Comparison of ENCODE assay signal across 15 cellular contexts in the genomic region with DNA sequence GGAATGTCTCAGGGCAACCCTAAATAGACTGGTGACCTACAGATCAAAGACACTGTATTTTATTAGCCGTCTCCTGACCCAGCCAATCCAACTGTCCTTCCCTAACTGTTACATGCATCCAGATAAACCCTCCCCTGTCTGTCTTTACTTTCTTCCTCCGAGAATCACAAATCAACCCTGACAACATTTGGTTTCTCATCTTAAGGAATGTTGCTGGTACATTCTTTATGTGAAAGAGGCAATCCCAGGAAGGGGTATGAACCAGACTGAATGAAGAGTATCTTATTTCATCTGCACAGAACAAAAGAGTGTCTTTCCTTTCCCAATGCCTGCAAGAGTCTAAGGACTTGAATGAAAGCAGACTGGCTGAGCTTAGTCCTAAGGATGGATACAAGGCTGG.
DNase-seq lines count a peak whose midpoint lies in the region; ATAC-seq and TF ChIP-seq lines count a peak whose summit lies in the region.
"Had no signal": no experiment of that assay in that cellular context is flagged by ENCODE, and none has a peak within 500 bp of the region (broad histone marks: within the 10 kb centered on the region; RNA-seq: fewer than 3 reads in every experiment).

No MANE protein-coding gene starts in this region.

- H3K18ac ChIP-seq in IMR-90 (ENCODE audit: low read depth, low read length) (peak overlapping the region; percentile 49; the same call in 1 of the 2 replicates), mesenchymal stem cell (ENCODE audit: low read depth in 1 of 2, low read length in 2 of 2) (no peak overlapping the region)

- H3K4me3 ChIP-seq in A673 (ENCODE audit: low read depth, low read length, poor library complexity, severe bottlenecking) (no peak overlapping the region), IMR-90 (ENCODE audit: insufficient read depth, low read depth, low read length) (no peak overlapping the region), cardiac fibroblast (replicated peaks in 1 of 2; ENCODE audit: low read depth in 2 of 2, low read length in 2 of 2) (no peak overlapping the region), mesenchymal stem cell (ENCODE audit: insufficient read depth in 1 of 2, low read depth in 1 of 2, low read length in 2 of 2) (no peak overlapping the region), uterus (no peak overlapping the region)
- H3K4me3 ChIP-seq: heart left ventricle, left ventricle myocardium inferior, suprapubic skin had no signal

- peaks cover 3% of the 10 kb centered on the region for H3K4me1 ChIP-seq in A673 (ENCODE audit: insufficient read depth, low read length, poor library complexity, severe bottlenecking)
- H3K4me1 ChIP-seq in IMR-90 (ENCODE audit: control insufficient read depth, insufficient read depth, low read length): peaks cover 6% of the 10 kb centered on the region
- no peaks in the 10 kb centered on the region for H3K4me1 ChIP-seq in mesenchymal stem cell (ENCODE audit: control insufficient read depth, insufficient read depth, low read depth, low read length)
- H3K4me1 ChIP-seq in uterus: no peaks in the 10 kb centered on the region
- H3K4me1 ChIP-seq: suprapubic skin had no signal

- TF ChIP-seq POLR2A in IMR-90 (IDR thresholded peaks at IDR 0.05; ENCODE audit: low read depth, low read length): no peak
- TF ChIP-seq POLR2A in uterus (IDR thresholded peaks at IDR 0.05): no peak

- H3K23ac ChIP-seq in IMR-90 (ENCODE audit: low read depth, low read length): no peak overlapping the region
- no peak overlapping the region for H3K23ac ChIP-seq in mesenchymal stem cell (ENCODE audit: low read length in 2 of 2)

- H2AK9ac ChIP-seq in IMR-90 (replicated peaks; ENCODE audit: low read depth, low read length, poor library complexity): no peak overlapping the region

- H3K27me3 ChIP-seq in A673 (replicated peaks; ENCODE audit: insufficient read depth, low read depth, low read length, poor library complexity) (no peaks in the 10 kb centered on the region), IMR-90 (ENCODE audit: control insufficient read depth, insufficient read depth, low read length) (no peaks in the 10 kb centered on the region), mesenchymal stem cell (ENCODE audit: control insufficient read depth in 1 of 2, insufficient read depth in 1 of 2, low read length in 2 of 2) (peaks cover 0 to 17% of the 10 kb centered on the region in 2 experiments), uterus (no peaks in the 10 kb centered on the region)
- H3K27me3 ChIP-seq: heart left ventricle, suprapubic skin had no signal

- H3K36me3 ChIP-seq in A673 (ENCODE audit: insufficient read depth, low read length, poor library complexity, severe bottlenecking): no peaks in the 10 kb centered on the region
- no peaks in the 10 kb centered on the region for H3K36me3 ChIP-seq in IMR-90 (ENCODE audit: control insufficient read depth, insufficient read depth, low read length)
- H3K36me3 ChIP-seq in mesenchymal stem cell (ENCODE audit: control insufficient read depth in 1 of 2, insufficient read depth in 2 of 2, low read depth in 1 of 2, low read length in 2 of 2): no peaks in the 10 kb centered on the region
- H3K36me3 ChIP-seq in uterus: no peaks in the 10 kb centered on the region
- H3K36me3 ChIP-seq: heart left ventricle, suprapubic skin had no signal

- H3K27ac ChIP-seq in A673 (ENCODE audit: low read depth, low read length, poor library complexity, severe bottlenecking): no peak overlapping the region
- peak overlapping the region; percentile 56; the same call in 1 of the 2 replicates for H3K27ac ChIP-seq in IMR-90 (ENCODE audit: insufficient read depth, low read length)
- H3K27ac ChIP-seq in mesenchymal stem cell (ENCODE audit: low read length, poor library complexity, severe bottlenecking): peak overlapping the region; percentile 49
- no peak overlapping the region for H3K27ac ChIP-seq in uterus
- H3K27ac ChIP-seq: heart left ventricle, left ventricle myocardium inferior, suprapubic skin had no signal

- H3K9me1 ChIP-seq in IMR-90 (ENCODE audit: insufficient read depth, low read length): no peaks in the 10 kb centered on the region

- POLR2A ChIA-PET in A673 (lab: Charles Lee; ENCODE audit: low non-redundant PET) (no interaction called here), IMR-90 (lab: Charles Lee; ENCODE audit: unreplicated experiment) (no interaction called here)

- H3K79me1 ChIP-seq in IMR-90 (ENCODE audit: low read depth in 1 of 2, low read length in 2 of 2) (no peaks in the 10 kb centered on the region), mesenchymal stem cell (replicated peaks; ENCODE audit: low read length, poor library complexity, severe bottlenecking) (no peaks in the 10 kb centered on the region)

- peak; percentile 43 for DNase-seq in A673 (ENCODE audit: low spot score)
- DNase-seq in IMR-90: peak; percentile 80
- DNase-seq in cardiac fibroblast (ENCODE audit: low read depth in 2 of 2): peak; percentile 28 to 45
- peak; percentile 30 for DNase-seq in mesenchymal stem cell
- DNase-seq in NCI-H510A treated with DMSO at 0.1 percent for 48 hours (lab: John Stamatoyannopoulos, UW): no peak
- DNase-seq in activated CD8-positive, alpha-beta memory T cell treated with anti-CD3 and anti-CD28 coated beads, Interleukin-2, amount 50 U/mL, for 4 hours: no peak
- no peak for DNase-seq in uterus
- DNase-seq: heart left ventricle, left ventricle myocardium inferior, NCI-H1105, NCI-H446 treated with DMSO at 0.1 percent for 48 hours, T-helper 17 cell had no signal

- CTCF ChIA-PET in A673 (lab: Charles Lee) (no interaction called here), IMR-90 (lab: Yijun Ruan, JAX) (interaction anchor here (0.7 kb wide), 1 partner anchor 15 kb away, joined by 3 read pairs; no protein-coding TSS in a partner anchor)

- H2AFZ ChIP-seq in IMR-90 (replicated peaks; ENCODE audit: low read length, poor library complexity) (peak overlapping the region; percentile 80), mesenchymal stem cell (ENCODE audit: low read depth, low read length) (no peak overlapping the region)

- H3K4ac ChIP-seq in IMR-90 (ENCODE audit: low read depth, low read length) (peak overlapping the region; percentile 78), mesenchymal stem cell (ENCODE audit: low read depth in 1 of 2, low read length in 2 of 2) (no peak overlapping the region)

- H4K5ac ChIP-seq in IMR-90 (ENCODE audit: low read depth, low read length): no peak overlapping the region

- H4K20me1 ChIP-seq in IMR-90 (ENCODE audit: insufficient read depth, low read length): no peaks in the 10 kb centered on the region

- H3K14ac ChIP-seq in IMR-90 (replicated peaks; ENCODE audit: low read depth, low read length): no peak overlapping the region; the same call in 1 of the 2 replicates
- H3K14ac ChIP-seq in mesenchymal stem cell (ENCODE audit: low read length in 2 of 2): no peak overlapping the region

- TF ChIP-seq CTCF in A673 (conservative IDR thresholded peaks at IDR 0.05; ENCODE audit: low read depth, low read length): no peak
- TF ChIP-seq CTCF in IMR-90 (conservative IDR thresholded peaks at IDR 0.05; ENCODE audit: low read depth, low read length): no peak
- no peak for TF ChIP-seq CTCF in cardiac fibroblast (IDR thresholded peaks at IDR 0.05; ENCODE audit: low read depth, low read length)
- no peak for TF ChIP-seq CTCF in uterus (IDR thresholded peaks at IDR 0.05)

- no peak for TF ChIP-seq RAD21 in IMR-90 (IDR thresholded peaks at IDR 0.05; ENCODE audit: low read length)

- BruUV-seq in A673 (replicated peaks; lab: Mats Ljungman, UMichigan) (no TSS peak), IMR-90 (replicated peaks; lab: Mats Ljungman, UMichigan) (no TSS peak)

- H3K9ac ChIP-seq in IMR-90 (ENCODE audit: low read depth, low read length) (no peak overlapping the region), mesenchymal stem cell (ENCODE audit: low read length) (no peak overlapping the region)

- H4K91ac ChIP-seq in IMR-90 (ENCODE audit: insufficient read depth, low read depth, low read length) (peak overlapping the region; percentile 58; the same call in 1 of the 2 replicates), mesenchymal stem cell (ENCODE audit: low read length) (no peak overlapping the region)

- H2BK120ac ChIP-seq in IMR-90 (ENCODE audit: low read depth, low read length) (peak overlapping the region; percentile 87), mesenchymal stem cell (ENCODE audit: low read depth, low read length) (no peak overlapping the region)

- in situ Hi-C loops in IMR-90 (cut with MboI; ENCODE audit: low sequenced_read_pairs): no loop called here

- H4K8ac ChIP-seq in IMR-90 (ENCODE audit: low read depth in 2 of 2, low read length in 2 of 2): peak overlapping the region in 1 of 2 experiments; percentile 79; a peak in 3 of 4 replicates
- no peak overlapping the region for H4K8ac ChIP-seq in mesenchymal stem cell (ENCODE audit: low read length)

- intact Hi-C loops in A673 (cut with micrococcal nuclease; ENCODE audit: unreplicated experiment) (no loop called here), IMR-90 (cut with micrococcal nuclease) (no loop called here), uterus (cut with DNase I; ENCODE audit: low total_unique reads) (no loop called here)

- H2AK5ac ChIP-seq in IMR-90 (ENCODE audit: low read depth, low read length): no peak overlapping the region
- no peak overlapping the region for H2AK5ac ChIP-seq in mesenchymal stem cell (ENCODE audit: low read length, severe bottlenecking)

- dilution Hi-C loops in IMR-90 (cut with HindIII; ENCODE audit: low sequenced_read_pairs, unreplicated experiment): no loop called here

- peak overlapping the region; percentile 89 for H2BK20ac ChIP-seq in IMR-90 (ENCODE audit: low read depth, low read length)

- H2BK12ac ChIP-seq in mesenchymal stem cell (ENCODE audit: low read length in 2 of 2): no peak overlapping the region

- H3K4me2 ChIP-seq in IMR-90 (ENCODE audit: low read depth, low read length) (peak overlapping the region; percentile 63; the same call in 1 of the 2 replicates), mesenchymal stem cell (ENCODE audit: low read length, poor library complexity, severe bottlenecking) (no peak overlapping the region)

- peak overlapping the region; percentile 74 for H2BK5ac ChIP-seq in IMR-90 (ENCODE audit: low read depth, low read length, poor library complexity, severe bottlenecking)
- H2BK5ac ChIP-seq in mesenchymal stem cell (ENCODE audit: low read depth, low read length, poor library complexity, severe bottlenecking): no peak overlapping the region

- H3K56ac ChIP-seq in IMR-90 (ENCODE audit: extremely low read depth, insufficient read depth, low read length): no peak overlapping the region

- no peak overlapping the region for H2BK15ac ChIP-seq in IMR-90 (ENCODE audit: low read depth, low read length)
- H2BK15ac ChIP-seq in mesenchymal stem cell (ENCODE audit: low read depth, poor library complexity, severe bottlenecking): no peak overlapping the region

- H3K9me3 ChIP-seq in A673 (ENCODE audit: low read depth, low read length, poor library complexity, severe bottlenecking) (no peaks in the 10 kb centered on the region), IMR-90 (ENCODE audit: control insufficient read depth, insufficient read depth, low read length) (no peaks in the 10 kb centered on the region), mesenchymal stem cell (ENCODE audit: control insufficient read depth, low read length) (peaks cover 7% of the 10 kb centered on the region), uterus (peaks cover 0 to 5% of the 10 kb centered on the region in 2 donors)
- H3K9me3 ChIP-seq: suprapubic skin had no signal

- ATAC-seq in IMR-90 (ENCODE audit: low read depth) (peak; percentile 93), HG03378 (IDR thresholded peaks at IDR 0.05; ENCODE audit: unreplicated experiment) (no peak)
- ATAC-seq: heart left ventricle, Panc1, T-helper 17 cell had no signal

- no CpG with 5 or more reads among the region's 2 CpGs for WGBS in IMR-90 (ENCODE audit: extremely low coverage in 2 of 2, insufficient read length in 1 of 2), 2 experiments
- WGBS in mesenchymal stem cell: 89% methylated on average over 1 of the region's 2 CpGs

Comparison
In these comparisons a context has a peak if more than half of its experiments do, and no peak if none do; other contexts are left out.
1. DNase-seq: peak in A673 (single experiment), IMR-90 (single experiment), cardiac fibroblast (2 of 2) and mesenchymal stem cell (single experiment); none in NCI-H510A treated with DMSO at 0.1 percent for 48 hours (single experiment), activated CD8-positive, alpha-beta memory T cell treated with anti-CD3 and anti-CD28 coated beads, Interleukin-2, amount 50 U/mL, for 4 hours (single experiment) and uterus (0 of 2).
2. H3K27ac ChIP-seq: peak in IMR-90 (single experiment) and mesenchymal stem cell (single experiment); none in A673 (single experiment) and uterus (0 of 2).